15 cellular contexts compared by ENCODE assay signal in genomic region chr3:11434697-11435096, GRCh38.
A peak's percentile ranks its signal among the peaks of the same experiment; 100 is the strongest.
DNase-seq lines count a peak whose midpoint lies in the region; ATAC-seq and TF ChIP-seq lines count a peak whose summit lies in the region.
"Had no signal": no experiment of that assay in that cellular context is flagged by ENCODE, and none has a peak within 500 bp of the region (broad histone marks: within the 10 kb centered on the region; RNA-seq: fewer than 3 reads in every experiment).

No MANE protein-coding gene starts in this region.

- H3F3A ChIP-seq in SK-N-SH (replicated peaks; ENCODE audit: insufficient read depth) = peaks cover 3% of the 10 kb centered on the region

- no peak for DNase-seq in SK-N-SH
- no peak for DNase-seq in left ventricle myocardium inferior
- DNase-seq in gastrocnemius medialis = no peak
- DNase-seq in central memory CD4-positive, alpha-beta T cell = no peak
- no peak for DNase-seq in SK-N-DZ (ENCODE audit: low spot score)
- DNase-seq in A172 (ENCODE audit: low spot score) = no peak
- DNase-seq in NCI-H2171 (lab: John Stamatoyannopoulos, UW) = no peak
- DNase-seq: DMS79, NCI-H2171 treated with DMSO at 0.1 percent for 48 hours had no signal

- no peaks in the 10 kb centered on the region for H3K79me2 ChIP-seq in SK-N-SH (ENCODE audit: insufficient read depth)

- ATAC-seq in SK-N-SH treated with all-trans-retinoic acid at 6 μM for 48 hours (no peak), gastrocnemius medialis (peak; percentile 44 to 52)
- ATAC-seq: GM23338; left lobe of liver; natural killer cell treated with Interleukin-12 subunit alpha and Interleukin-12 subunit beta and Interleukin-15 and Interleukin-18, amount 100 ng/mL, for 72 hours had no signal

- H3K4me3 ChIP-seq in SK-N-SH (ENCODE audit: low read depth in 2 of 2, low read length in 1 of 2) (no peak overlapping the region), left ventricle myocardium inferior (no peak overlapping the region), gastrocnemius medialis (no peak overlapping the region)
- H3K4me3 ChIP-seq: GM23338 had no signal

- in situ Hi-C loops in gastrocnemius medialis (cut with MboI; ENCODE audit: low sequenced_read_pairs in 4 of 4) = no loop called here

- H3K9me3 ChIP-seq in SK-N-SH (no peaks in the 10 kb centered on the region), left ventricle myocardium inferior (replicated peaks) (no peaks in the 10 kb centered on the region), gastrocnemius medialis (no peaks in the 10 kb centered on the region)

- peaks cover 0 to 3% of the 10 kb centered on the region in 2 experiments for H3K36me3 ChIP-seq in SK-N-SH (replicated peaks in 1 of 2; ENCODE audit: control insufficient read depth in 1 of 2, insufficient read depth in 2 of 2, low read length in 1 of 2)
- no peaks in the 10 kb centered on the region for H3K36me3 ChIP-seq in left ventricle myocardium inferior
- H3K36me3 ChIP-seq in gastrocnemius medialis = no peaks in the 10 kb centered on the region

- H2AFZ ChIP-seq in SK-N-SH (ENCODE audit: low read depth) = no peak overlapping the region
- H2AFZ ChIP-seq: GM23338 had no signal

- H3K9ac ChIP-seq in SK-N-SH = no peak overlapping the region

- CTCF ChIA-PET in SK-N-SH (lab: Yijun Ruan, JAX) = no interaction called here

- no peaks in the 10 kb centered on the region for H4K20me1 ChIP-seq in SK-N-SH (ENCODE audit: insufficient read depth)

- no peaks in the 10 kb centered on the region for H3K27me3 ChIP-seq in SK-N-SH (ENCODE audit: insufficient read depth)
- no peaks in the 10 kb centered on the region for H3K27me3 ChIP-seq in left ventricle myocardium inferior (ENCODE audit: low read depth)
- H3K27me3 ChIP-seq in gastrocnemius medialis = no peaks in the 10 kb centered on the region

- TF ChIP-seq POLR2A in gastrocnemius medialis (IDR thresholded peaks at IDR 0.05) = no peak

- 87% methylated on average over 5 of the region's 5 CpGs for WGBS in SK-N-SH (ENCODE audit: low lambda C conversion rate)

- TF ChIP-seq CTCF in SK-N-SH (IDR thresholded peaks at IDR 0.05) (no peak), left ventricle myocardium inferior (IDR thresholded peaks at IDR 0.05; ENCODE audit: borderline replicate concordance) (no peak), gastrocnemius medialis (IDR thresholded peaks at IDR 0.05 in 4 of 5, conservative IDR thresholded peaks at IDR 0.05 in 1 of 5) (no peak)

- H3K4me2 ChIP-seq in SK-N-SH = 0 out of 2 replicates have a peak overlapping the region, but pooled peaks have one; percentile 4
- H3K4me2 ChIP-seq: GM23338 had no signal

- no peak for TF ChIP-seq EP300 in SK-N-SH (IDR thresholded peaks at IDR 0.05; ENCODE audit: borderline replicate concordance in 1 of 2, low read depth in 1 of 2, low read length in 1 of 2)

- peak overlapping the region; percentile 74 to 86 for H3K27ac ChIP-seq in SK-N-SH (ENCODE audit: low read depth in 2 of 2, low read length in 1 of 2)
- H3K27ac ChIP-seq in left ventricle myocardium inferior (replicated peaks) = peak overlapping the region; percentile 74
- peak overlapping the region; percentile 21 to 59 (median 40) for H3K27ac ChIP-seq in gastrocnemius medialis
- H3K27ac ChIP-seq: 22Rv1, C4-2B had no signal

- intact Hi-C loops in left ventricle myocardium inferior (cut with micrococcal nuclease) (no loop called here), gastrocnemius medialis (cut with DNase I; ENCODE audit: low total_unique reads) (no loop called here)

- no peaks in the 10 kb centered on the region for H3K9me2 ChIP-seq in SK-N-SH

- H3K4me1 ChIP-seq in SK-N-SH (ENCODE audit: control insufficient read depth in 1 of 2, insufficient read depth in 2 of 2, low read depth in 1 of 2, low read length in 1 of 2) (peaks cover 8 to 13% of the 10 kb centered on the region in 2 experiments; a peak in 3 of 4 replicates), left ventricle myocardium inferior (peaks cover 37% of the 10 kb centered on the region), gastrocnemius medialis (peaks cover 10 to 12% of the 10 kb centered on the region in 2 donors)

- POLR2A ChIA-PET in SK-N-SH (lab: Yijun Ruan, JAX) = no interaction called here

- no peak for TF ChIP-seq RAD21 in SK-N-SH (IDR thresholded peaks at IDR 0.05; ENCODE audit: low read length)

TF ChIP-seq in SK-N-SH, 30 proteins besides CTCF, POLR2A, EP300 and RAD21 (continues in another document):
- no peak for TF ChIP-seq RCOR1 (IDR thresholded peaks at IDR 0.05; ENCODE audit: low read length)
- TF ChIP-seq TEAD4 (IDR thresholded peaks at IDR 0.05; ENCODE audit: borderline replicate concordance, insufficient read depth) = no peak
- TF ChIP-seq SMC3 (IDR thresholded peaks at IDR 0.05; ENCODE audit: low read depth, low read length) = no peak
- TF ChIP-seq GABPA (IDR thresholded peaks at IDR 0.05; ENCODE audit: low read depth) = no peak
- TF ChIP-seq, protein P1, sequence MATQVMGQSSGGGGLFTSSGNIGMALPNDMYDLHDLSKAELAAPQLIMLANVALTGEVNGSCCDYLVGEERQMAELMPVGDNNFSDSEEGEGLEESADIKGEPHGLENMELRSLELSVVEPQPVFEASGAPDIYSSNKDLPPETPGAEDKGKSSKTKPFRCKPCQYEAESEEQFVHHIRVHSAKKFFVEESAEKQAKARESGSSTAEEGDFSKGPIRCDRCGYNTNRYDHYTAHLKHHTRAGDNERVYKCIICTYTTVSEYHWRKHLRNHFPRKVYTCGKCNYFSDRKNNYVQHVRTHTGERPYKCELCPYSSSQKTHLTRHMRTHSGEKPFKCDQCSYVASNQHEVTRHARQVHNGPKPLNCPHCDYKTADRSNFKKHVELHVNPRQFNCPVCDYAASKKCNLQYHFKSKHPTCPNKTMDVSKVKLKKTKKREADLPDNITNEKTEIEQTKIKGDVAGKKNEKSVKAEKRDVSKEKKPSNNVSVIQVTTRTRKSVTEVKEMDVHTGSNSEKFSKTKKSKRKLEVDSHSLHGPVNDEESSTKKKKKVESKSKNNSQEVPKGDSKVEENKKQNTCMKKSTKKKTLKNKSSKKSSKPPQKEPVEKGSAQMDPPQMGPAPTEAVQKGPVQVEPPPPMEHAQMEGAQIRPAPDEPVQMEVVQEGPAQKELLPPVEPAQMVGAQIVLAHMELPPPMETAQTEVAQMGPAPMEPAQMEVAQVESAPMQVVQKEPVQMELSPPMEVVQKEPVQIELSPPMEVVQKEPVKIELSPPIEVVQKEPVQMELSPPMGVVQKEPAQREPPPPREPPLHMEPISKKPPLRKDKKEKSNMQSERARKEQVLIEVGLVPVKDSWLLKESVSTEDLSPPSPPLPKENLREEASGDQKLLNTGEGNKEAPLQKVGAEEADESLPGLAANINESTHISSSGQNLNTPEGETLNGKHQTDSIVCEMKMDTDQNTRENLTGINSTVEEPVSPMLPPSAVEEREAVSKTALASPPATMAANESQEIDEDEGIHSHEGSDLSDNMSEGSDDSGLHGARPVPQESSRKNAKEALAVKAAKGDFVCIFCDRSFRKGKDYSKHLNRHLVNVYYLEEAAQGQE (IDR thresholded peaks at IDR 0.05; ENCODE audit: low read depth, low read length) = no peak
- no peak for TF ChIP-seq CHD2 (IDR thresholded peaks at IDR 0.05; ENCODE audit: low read length, partially characterized antibody)
- no peak for TF ChIP-seq JUND (IDR thresholded peaks at IDR 0.05)

TF ChIP-seq in SK-N-SH treated with all-trans-retinoic acid at 6 μM for 48 hours, 23 proteins besides CTCF, POLR2A, EP300 and RAD21 (continues in another document):
- TF ChIP-seq ESRRG (CRISPR knock-in tag; IDR thresholded peaks at IDR 0.05) (no peak), ZFP30 (CRISPR knock-in tag; IDR thresholded peaks at IDR 0.05) (no peak), BACH2 (CRISPR knock-in tag; IDR thresholded peaks at IDR 0.05; ENCODE audit: borderline replicate concordance) (no peak), RARB (CRISPR knock-in tag; IDR thresholded peaks at IDR 0.05) (no peak), ISL1 (CRISPR knock-in tag; IDR thresholded peaks at IDR 0.05) (no peak), CSRNP3 (CRISPR knock-in tag; IDR thresholded peaks at IDR 0.05) (no peak), ZFP3 (CRISPR knock-in tag; IDR thresholded peaks at IDR 0.05) (no peak)
- TF ChIP-seq, protein P2, sequence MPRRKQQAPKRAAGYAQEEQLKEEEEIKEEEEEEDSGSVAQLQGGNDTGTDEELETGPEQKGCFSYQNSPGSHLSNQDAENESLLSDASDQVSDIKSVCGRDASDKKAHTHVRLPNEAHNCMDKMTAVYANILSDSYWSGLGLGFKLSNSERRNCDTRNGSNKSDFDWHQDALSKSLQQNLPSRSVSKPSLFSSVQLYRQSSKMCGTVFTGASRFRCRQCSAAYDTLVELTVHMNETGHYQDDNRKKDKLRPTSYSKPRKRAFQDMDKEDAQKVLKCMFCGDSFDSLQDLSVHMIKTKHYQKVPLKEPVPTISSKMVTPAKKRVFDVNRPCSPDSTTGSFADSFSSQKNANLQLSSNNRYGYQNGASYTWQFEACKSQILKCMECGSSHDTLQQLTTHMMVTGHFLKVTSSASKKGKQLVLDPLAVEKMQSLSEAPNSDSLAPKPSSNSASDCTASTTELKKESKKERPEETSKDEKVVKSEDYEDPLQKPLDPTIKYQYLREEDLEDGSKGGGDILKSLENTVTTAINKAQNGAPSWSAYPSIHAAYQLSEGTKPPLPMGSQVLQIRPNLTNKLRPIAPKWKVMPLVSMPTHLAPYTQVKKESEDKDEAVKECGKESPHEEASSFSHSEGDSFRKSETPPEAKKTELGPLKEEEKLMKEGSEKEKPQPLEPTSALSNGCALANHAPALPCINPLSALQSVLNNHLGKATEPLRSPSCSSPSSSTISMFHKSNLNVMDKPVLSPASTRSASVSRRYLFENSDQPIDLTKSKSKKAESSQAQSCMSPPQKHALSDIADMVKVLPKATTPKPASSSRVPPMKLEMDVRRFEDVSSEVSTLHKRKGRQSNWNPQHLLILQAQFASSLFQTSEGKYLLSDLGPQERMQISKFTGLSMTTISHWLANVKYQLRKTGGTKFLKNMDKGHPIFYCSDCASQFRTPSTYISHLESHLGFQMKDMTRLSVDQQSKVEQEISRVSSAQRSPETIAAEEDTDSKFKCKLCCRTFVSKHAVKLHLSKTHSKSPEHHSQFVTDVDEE (CRISPR knock-in tag; IDR thresholded peaks at IDR 0.05) = no peak
